8 cellular contexts compared by ENCODE assay signal in the genomic region with DNA sequence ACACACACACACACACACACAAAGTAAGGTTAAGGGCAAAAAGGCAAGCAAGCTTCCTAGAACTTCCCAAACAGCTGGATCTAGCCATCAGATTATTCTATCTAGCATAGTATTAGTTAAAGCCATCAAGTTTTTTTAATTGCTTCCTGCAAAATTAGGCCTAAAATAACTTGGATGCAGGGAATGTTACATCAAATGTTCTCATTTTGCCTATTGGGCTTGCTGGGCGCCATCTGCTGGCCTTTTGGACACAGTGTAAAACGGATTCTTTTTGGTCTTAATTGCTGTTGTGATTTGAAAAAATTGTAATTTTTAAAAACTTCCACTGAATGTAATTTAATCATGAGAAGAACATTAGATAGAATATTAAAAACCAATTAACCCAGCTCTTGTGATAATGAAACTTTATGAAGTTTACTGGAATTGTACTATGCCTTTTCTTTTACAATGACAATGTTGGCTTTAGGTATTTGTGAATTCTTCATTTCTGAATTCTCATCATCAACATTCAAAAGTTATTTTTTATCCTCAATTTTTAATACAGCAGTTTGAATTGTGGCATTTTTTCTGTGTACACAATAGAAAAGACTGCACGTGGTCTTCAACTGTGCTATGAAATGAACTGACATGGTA. TPM values are rescaled to one million over a fixed set of nuclear protein-coding genes. Genes with fewer than 3 reads are reported as not detected.
DNase-seq lines count a peak whose midpoint lies in the region; ATAC-seq and TF ChIP-seq lines count a peak whose summit lies in the region.

No MANE protein-coding gene starts in this region.

- peaks cover 1% of the 10 kb centered on the region; the same call in 1 of the 2 replicates for H3K36me3 ChIP-seq in GM06990 (ENCODE audit: control insufficient read depth, insufficient read depth, low read length)
- H3K36me3 ChIP-seq in neural progenitor cell, result no peaks in the 10 kb centered on the region

- peak; percentile 87 for TF ChIP-seq CTCF in 22Rv1 (IDR thresholded peaks at IDR 0.05)
- TF ChIP-seq CTCF in GM06990 (IDR thresholded peaks at IDR 0.05; ENCODE audit: insufficient read depth, low read length, poor library complexity, severe bottlenecking), result peak; percentile 84
- TF ChIP-seq CTCF in neural progenitor cell (IDR thresholded peaks at IDR 0.05), result peak; percentile 98

- peaks cover 33% of the 10 kb centered on the region for H3K4me1 Mint-ChIP-seq in activated CD8-positive, alpha-beta memory T cell treated with anti-CD3 and anti-CD28 coated beads, Interleukin-2, amount 10 ng/mL, durations not matched to agents 7 days and 5 days
- peaks cover 17% of the 10 kb centered on the region for H3K4me1 Mint-ChIP-seq in neural progenitor cell

- H3K9me3 Mint-ChIP-seq in activated CD8-positive, alpha-beta memory T cell treated with anti-CD3 and anti-CD28 coated beads, Interleukin-2, amount 10 ng/mL, durations not matched to agents 7 days and 5 days (ENCODE audit: low read depth), result no peaks in the 10 kb centered on the region
- H3K9me3 Mint-ChIP-seq in neural progenitor cell, result peaks cover 2% of the 10 kb centered on the region

- ATAC-seq in activated CD8-positive, alpha-beta memory T cell treated with anti-CD3 and anti-CD28 coated beads, Interleukin-2, amount 10 ng/mL, durations not matched to agents 7 days and 5 days, result peak; percentile 30
- ATAC-seq in GM18909 (IDR thresholded peaks at IDR 0.05; ENCODE audit: poor library complexity, unreplicated experiment), result no peak

- no peak overlapping the region for H3K9ac ChIP-seq in neural progenitor cell

- H3K79me2 ChIP-seq in neural progenitor cell (ENCODE audit: low read depth), result peaks cover 99% of the 10 kb centered on the region

- no peak overlapping the region for H3K27ac Mint-ChIP-seq in activated CD8-positive, alpha-beta memory T cell treated with anti-CD3 and anti-CD28 coated beads, Interleukin-2, amount 10 ng/mL, durations not matched to agents 7 days and 5 days
- no peak overlapping the region for H3K27ac Mint-ChIP-seq in neural progenitor cell

- peaks cover 5% of the 10 kb centered on the region for H3K36me3 Mint-ChIP-seq in activated CD8-positive, alpha-beta memory T cell treated with anti-CD3 and anti-CD28 coated beads, Interleukin-2, amount 10 ng/mL, durations not matched to agents 7 days and 5 days
- peaks cover 33% of the 10 kb centered on the region for H3K36me3 Mint-ChIP-seq in neural progenitor cell

- CTCF ChIA-PET in activated CD8-positive, alpha-beta memory T cell treated with anti-CD3 and anti-CD28 coated beads, Interleukin-2, amount 10 ng/mL, durations not matched to agents 7 days and 5 days (lab: Charles Lee), result interaction anchor here (0.6 to 4.2 kb wide), 15 partner anchors 9 to 460 kb away, joined by 3 to 23 read pairs (median 4); no protein-coding TSS in a partner anchor

- no peaks in the 10 kb centered on the region for H3K27me3 ChIP-seq in GM06990 (replicated peaks; ENCODE audit: control insufficient read depth, insufficient read depth, low read length)
- H3K27me3 ChIP-seq in neural progenitor cell, result no peaks in the 10 kb centered on the region

- no peaks in the 10 kb centered on the region for H3K27me3 Mint-ChIP-seq in activated CD8-positive, alpha-beta memory T cell treated with anti-CD3 and anti-CD28 coated beads, Interleukin-2, amount 10 ng/mL, durations not matched to agents 7 days and 5 days
- peaks cover 4% of the 10 kb centered on the region for H3K27me3 Mint-ChIP-seq in neural progenitor cell (ENCODE audit: insufficient read depth, low read depth)

- H3K4me2 ChIP-seq in neural progenitor cell, result no peak overlapping the region

- no peak overlapping the region for H2AFZ ChIP-seq in neural progenitor cell (replicated peaks)

- no peak overlapping the region for H3K4me3 Mint-ChIP-seq in activated CD8-positive, alpha-beta memory T cell treated with anti-CD3 and anti-CD28 coated beads, Interleukin-2, amount 10 ng/mL, durations not matched to agents 7 days and 5 days
- H3K4me3 Mint-ChIP-seq in neural progenitor cell, result no peak overlapping the region

- H3F3A ChIP-seq in neural progenitor cell (ENCODE audit: low read depth), result peaks cover 17% of the 10 kb centered on the region

- peaks cover 37% of the 10 kb centered on the region for H4K20me1 ChIP-seq in neural progenitor cell (ENCODE audit: low read depth)

- H3K27ac ChIP-seq in 22Rv1 (no peak overlapping the region), neural progenitor cell (no peak overlapping the region)

- H3K9me3 ChIP-seq in neural progenitor cell (ENCODE audit: low read depth), result no peaks in the 10 kb centered on the region

- H3K4me3 ChIP-seq in GM06990 (replicated peaks; ENCODE audit: low read depth, low read length) (no peak overlapping the region), neural progenitor cell (no peak overlapping the region)

- DNase-seq in GM06990 (ENCODE audit: extremely low read depth, insufficient read length) (no peak), NCI-H2171 treated with DMSO at 0.1 percent for 48 hours (lab: John Stamatoyannopoulos, UW) (peak; percentile 68), fibroblast of gingiva (ENCODE audit: low read depth) (peak; percentile 70), neural progenitor cell (ENCODE audit: low spot score) (peak; percentile 61), 8988T (no peak)
- DNase-seq in activated CD8-positive, alpha-beta memory T cell treated with anti-CD3 and anti-CD28 coated beads, Interleukin-2, amount 10 ng/mL, durations not matched to agents 7 days and 5 days, result peak; percentile 59

- H3K4me1 ChIP-seq in neural progenitor cell, result peaks cover 21% of the 10 kb centered on the region

RNA-seq across cellular contexts. Expression of a gene that starts 6.8 kb away (rescaled TPM):
- total RNA-seq in activated CD8-positive, alpha-beta memory T cell treated with anti-CD3 and anti-CD28 coated beads, Interleukin-2, amount 10 ng/mL, durations not matched to agents 7 days and 5 days, result 1 to 10 TPM; 6.6 to 7.5 TPM
- total RNA-seq in neural progenitor cell (ENCODE audit: low replicate concordance), result 23.9 and 36.3 TPM in 2 replicates

RNA-seq across cellular contexts. Expression of a gene that starts 7.9 kb away (rescaled TPM):
- total RNA-seq in activated CD8-positive, alpha-beta memory T cell treated with anti-CD3 and anti-CD28 coated beads, Interleukin-2, amount 10 ng/mL, durations not matched to agents 7 days and 5 days, result 1 to 10 TPM; 6.0 to 6.1 TPM
- total RNA-seq in neural progenitor cell (ENCODE audit: low replicate concordance), result 7.7 and 9.5 TPM in 2 replicates

Comparison
In these comparisons a context has a peak if more than half of its experiments do, and no peak if none do; other contexts are left out.
1. DNase-seq: peak in NCI-H2171 treated with DMSO at 0.1 percent for 48 hours (single experiment), activated CD8-positive, alpha-beta memory T cell treated with anti-CD3 and anti-CD28 coated beads, Interleukin-2, amount 10 ng/mL, durations not matched to agents 7 days and 5 days (single experiment), fibroblast of gingiva (single experiment) and neural progenitor cell (single experiment); none in GM06990 (single experiment) and 8988T (single experiment).
2. Peak in every context shown above with its lines, with median percentiles within 50 percentile points of each other: CTCF ChIP-seq.